In the genomic region with DNA sequence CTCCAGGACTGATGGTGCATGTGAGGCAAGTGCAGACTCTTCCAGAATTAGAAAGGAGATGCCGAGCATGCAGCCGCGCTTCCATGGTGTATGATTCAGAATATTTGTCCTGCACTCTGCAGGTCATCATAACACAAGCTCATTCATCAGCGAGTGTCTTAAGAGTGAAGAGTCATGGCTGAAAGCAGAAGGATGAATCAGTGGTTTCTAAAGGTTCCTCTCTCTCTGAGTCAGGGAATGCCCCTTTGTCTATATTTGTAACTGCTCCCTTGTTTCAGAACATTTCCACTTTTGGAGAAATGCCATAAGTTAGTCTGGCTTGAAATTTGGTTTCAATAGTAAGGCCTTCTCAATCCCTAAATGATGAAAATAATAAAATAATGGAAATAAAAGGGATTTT, we compare ENCODE assay signal across 8 cellular contexts. TPM values are rescaled to one million over a fixed set of nuclear protein-coding genes. Genes with fewer than 3 reads are reported as not detected.
A peak's percentile ranks its signal among the peaks of the same experiment; 100 is the strongest.
DNase-seq lines count a peak whose midpoint lies in the region; ATAC-seq and TF ChIP-seq lines count a peak whose summit lies in the region.

No MANE protein-coding gene starts in this region.

- ATAC-seq in activated T-cell treated with anti-CD3 and anti-CD28 coated beads, Interleukin-2, amount 50 U/mL, for 4 hours, result peak; percentile 46 to 62
- ATAC-seq in HG02981 (IDR thresholded peaks at IDR 0.05; ENCODE audit: unreplicated experiment) (peak; percentile 86), lung (ENCODE audit: insufficient read depth, low FRiP score) (peak; percentile 91), Right ventricle myocardium inferior (no peak)

- H3K27ac ChIP-seq in lung (ENCODE audit: low read depth in 1 of 2, low read length in 1 of 2) (no peak overlapping the region), coronary artery (no peak overlapping the region), ascending aorta (no peak overlapping the region)

- H3K4me3 Mint-ChIP-seq in activated T-cell treated with anti-CD3 and anti-CD28 coated beads, Interleukin-2, amount 50 U/mL, for 4 hours, result no peak overlapping the region

- H3K4me3 ChIP-seq in lung (no peak overlapping the region), coronary artery (no peak overlapping the region), ascending aorta (no peak overlapping the region)

- no peaks in the 10 kb centered on the region for H3K4me1 Mint-ChIP-seq in activated T-cell treated with anti-CD3 and anti-CD28 coated beads, Interleukin-2, amount 50 U/mL, for 4 hours (ENCODE audit: low read depth)

- H3K4me1 ChIP-seq in lung (ENCODE audit: control insufficient read depth in 2 of 2, insufficient read depth in 2 of 2, low read length in 2 of 2), result peaks cover 0 to 3% of the 10 kb centered on the region in 2 donors
- H3K4me1 ChIP-seq in ascending aorta, result no peaks in the 10 kb centered on the region

- no peaks in the 10 kb centered on the region for H3K36me3 Mint-ChIP-seq in activated T-cell treated with anti-CD3 and anti-CD28 coated beads, Interleukin-2, amount 50 U/mL, for 4 hours (ENCODE audit: insufficient read depth)

- intact Hi-C loops in ascending aorta (cut with DNase I), result no loop called here
- intact Hi-C loops in Right ventricle myocardium inferior (cut with DNase I), result no loop called here

- peaks cover 0 to 2% of the 10 kb centered on the region in 2 donors for H3K9me3 ChIP-seq in lung (ENCODE audit: control insufficient read depth in 2 of 2, insufficient read depth in 1 of 2, low read length in 1 of 2)
- no peaks in the 10 kb centered on the region for H3K9me3 ChIP-seq in ascending aorta

- DNase-seq in activated T-cell treated with anti-CD3 and anti-CD28 coated beads, Interleukin-2, amount 50 U/mL, for 4 hours, result no peak
- DNase-seq in activated T-cell treated with anti-CD3 and anti-CD28 coated beads, Interleukin-2, amount 50 U/mL, for 1 hour, result no peak
- DNase-seq in SKM-1 (lab: John Stamatoyannopoulos, UW; ENCODE audit: unreplicated experiment) (peak; percentile 12), lung (ENCODE audit: low spot score) (no peak), coronary artery (ENCODE audit: low spot score) (no peak), ascending aorta (ENCODE audit: low spot score in 2 of 2) (no peak), Right ventricle myocardium inferior (ENCODE audit: missing footprints) (no peak)

- WGBS in lung, 2 donors, result 62 to 71% methylated on average over 4 of the region's 4 CpGs

- H3K36me3 ChIP-seq in lung (ENCODE audit: control insufficient read depth in 2 of 2, insufficient read depth in 2 of 2, low read length in 2 of 2) (no peaks in the 10 kb centered on the region), ascending aorta (no peaks in the 10 kb centered on the region)

- H3K27me3 ChIP-seq in lung (ENCODE audit: control insufficient read depth, insufficient read depth) (no peaks in the 10 kb centered on the region), ascending aorta (no peaks in the 10 kb centered on the region)

- H3K27me3 Mint-ChIP-seq in activated T-cell treated with anti-CD3 and anti-CD28 coated beads, Interleukin-2, amount 50 U/mL, for 4 hours (ENCODE audit: low read depth), result peaks cover 13% of the 10 kb centered on the region

- TF ChIP-seq CTCF in lung (IDR thresholded peaks at IDR 0.05; ENCODE audit: control extremely low read depth, extremely low read depth), result no peak
- TF ChIP-seq CTCF in coronary artery (IDR thresholded peaks at IDR 0.05), result no peak
- no peak for TF ChIP-seq CTCF in ascending aorta (IDR thresholded peaks at IDR 0.05)

- H3K9me3 Mint-ChIP-seq in activated T-cell treated with anti-CD3 and anti-CD28 coated beads, Interleukin-2, amount 50 U/mL, for 4 hours, result no peaks in the 10 kb centered on the region

RNA-seq across cellular contexts. Expression of gene HECW1, which starts 52.3 kb away (rescaled TPM):
- total RNA-seq in activated T-cell treated with anti-CD3 and anti-CD28 coated beads, Interleukin-2, amount 50 U/mL, for 4 hours, result not detected
- total RNA-seq in lung, result under 1 TPM; 0.11 to 0.21 TPM
- polyA plus RNA-seq in lung, result under 1 TPM; 0.05 to 0.14 TPM
- total RNA-seq in ascending aorta, result not detected
- total RNA-seq in Right ventricle myocardium inferior, result not detected
